Comparison of ENCODE assay signal across 8 cellular contexts in genomic region chr2:173207124-173207523, GRCh38.
DNase-seq lines count a peak whose midpoint lies in the region; ATAC-seq and TF ChIP-seq lines count a peak whose summit lies in the region.
"Not testable (repeated sequence)": the region's sequence is repeated elsewhere in the genome, so short reads cannot be mapped to it uniquely, and the experiment has no call there.

No MANE protein-coding gene starts in this region.

- H3K36me3 ChIP-seq in Panc1 (ENCODE audit: control insufficient read depth, insufficient read depth, low read length), result peaks cover 21% of the 10 kb centered on the region; the same call in 1 of the 2 replicates
- peaks cover 0 to 13% of the 10 kb centered on the region in 2 donors for H3K36me3 ChIP-seq in gastroesophageal sphincter
- H3K36me3 ChIP-seq in left lung, result peaks cover 0 to 12% of the 10 kb centered on the region in 2 donors
- H3K36me3 ChIP-seq in gastrocnemius medialis, vagina: not testable (repeated sequence)

- WGBS in gastroesophageal sphincter (ENCODE audit: low coverage in 1 of 2), 2 donors, result 44 to 47% methylated on average over 5 to 9 of the region's 9 CpGs

- intact Hi-C loops in Panc1 (cut with micrococcal nuclease; ENCODE audit: unreplicated experiment); left lung (cut with DNase I); gastrocnemius medialis (cut with DNase I; ENCODE audit: low total_unique reads); vagina (cut with DNase I): not testable (repeated sequence)

- not testable (repeated sequence) for H3K9me3 ChIP-seq in Panc1 (ENCODE audit: control insufficient read depth, insufficient read depth, low read depth, low read length); gastroesophageal sphincter; left lung; gastrocnemius medialis; vagina

- not testable (repeated sequence) for TF ChIP-seq EP300 in gastroesophageal sphincter (IDR thresholded peaks at IDR 0.05)

- POLR2A ChIA-PET in Panc1 (lab: Charles Lee), result not testable (repeated sequence)

- H3K4me3 ChIP-seq in Panc1 (ENCODE audit: low read depth in 2 of 2, low read length in 2 of 2); gastroesophageal sphincter; left lung; gastrocnemius medialis; vagina: not testable (repeated sequence)

- CTCF ChIA-PET in Panc1 (lab: Charles Lee), result not testable (repeated sequence)

- BruUV-seq in Panc1 (replicated peaks; lab: Mats Ljungman, UMichigan), result not testable (repeated sequence)

- DNase-seq in G401 (ENCODE audit: low spot score) (peak; percentile 19), NCI-H2029 (lab: John Stamatoyannopoulos, UW) (peak; percentile 53), NCI-H2227 (lab: John Stamatoyannopoulos, UW; ENCODE audit: unreplicated experiment) (peak; percentile 53), left lung (peak in 1 of 2 donors; percentile 50), gastrocnemius medialis (peak in 1 of 2 donors; percentile 65)
- not testable (repeated sequence) for DNase-seq in Panc1 (ENCODE audit: low read depth, low spot score); vagina (ENCODE audit: extremely low spot score in 2 of 2)

- not testable (repeated sequence) for TF ChIP-seq CTCF in Panc1 (IDR thresholded peaks at IDR 0.05); gastroesophageal sphincter (IDR thresholded peaks at IDR 0.05); left lung (IDR thresholded peaks at IDR 0.05); gastrocnemius medialis (IDR thresholded peaks at IDR 0.05 in 4 of 5, conservative IDR thresholded peaks at IDR 0.05 in 1 of 5); vagina (IDR thresholded peaks at IDR 0.05)

- not testable (repeated sequence) for ATAC-seq in Panc1, gastroesophageal sphincter, gastrocnemius medialis
- ATAC-seq in left lung, result peak; percentile 16

- in situ Hi-C loops in G401 (cut with HindIII; ENCODE audit: low sequenced_read_pairs); Panc1 (cut with HindIII; ENCODE audit: low pct_unique_long_range_greater_than_20kb, low sequenced_read_pairs): not testable (repeated sequence)
- in situ Hi-C loops in gastrocnemius medialis (cut with MboI; ENCODE audit: low sequenced_read_pairs in 4 of 4), result loop anchor here in 2 of 4 donors (25.0 kb wide), 2 partner anchors 395 to 805 kb away; no protein-coding TSS in a partner anchor

- not testable (repeated sequence) for TF ChIP-seq POLR2A in gastroesophageal sphincter (IDR thresholded peaks at IDR 0.05); gastrocnemius medialis (IDR thresholded peaks at IDR 0.05); vagina (IDR thresholded peaks at IDR 0.05)

- not testable (repeated sequence) for H3K27me3 ChIP-seq in Panc1 (ENCODE audit: control insufficient read depth, insufficient read depth, low read length); gastroesophageal sphincter; left lung; gastrocnemius medialis; vagina

- H3K4me1 ChIP-seq in Panc1 (ENCODE audit: control insufficient read depth, insufficient read depth, low read length), result peaks cover 46% of the 10 kb centered on the region
- peaks cover 20 to 85% (median 34%) of the 10 kb centered on the region in 3 donors for H3K4me1 ChIP-seq in gastroesophageal sphincter
- H3K4me1 ChIP-seq in left lung, result peaks cover 0 to 18% of the 10 kb centered on the region in 2 donors
- H3K4me1 ChIP-seq in gastrocnemius medialis, result peaks cover 53 to 81% of the 10 kb centered on the region in 2 donors
- H3K4me1 ChIP-seq in vagina, result peaks cover 15% of the 10 kb centered on the region

- H3K27ac ChIP-seq in Panc1 (ENCODE audit: low read length) (peak overlapping the region; percentile 67; the same call in 1 of the 2 replicates), gastroesophageal sphincter (peak overlapping the region; percentile 69 to 95 (median 81)), gastrocnemius medialis (peak overlapping the region; percentile 83 to 91 (median 88)), vagina (peak overlapping the region; percentile 21)
- not testable (repeated sequence) for H3K27ac ChIP-seq in left lung
